ENCODE assay signal across 8 cellular contexts in the genomic region with DNA sequence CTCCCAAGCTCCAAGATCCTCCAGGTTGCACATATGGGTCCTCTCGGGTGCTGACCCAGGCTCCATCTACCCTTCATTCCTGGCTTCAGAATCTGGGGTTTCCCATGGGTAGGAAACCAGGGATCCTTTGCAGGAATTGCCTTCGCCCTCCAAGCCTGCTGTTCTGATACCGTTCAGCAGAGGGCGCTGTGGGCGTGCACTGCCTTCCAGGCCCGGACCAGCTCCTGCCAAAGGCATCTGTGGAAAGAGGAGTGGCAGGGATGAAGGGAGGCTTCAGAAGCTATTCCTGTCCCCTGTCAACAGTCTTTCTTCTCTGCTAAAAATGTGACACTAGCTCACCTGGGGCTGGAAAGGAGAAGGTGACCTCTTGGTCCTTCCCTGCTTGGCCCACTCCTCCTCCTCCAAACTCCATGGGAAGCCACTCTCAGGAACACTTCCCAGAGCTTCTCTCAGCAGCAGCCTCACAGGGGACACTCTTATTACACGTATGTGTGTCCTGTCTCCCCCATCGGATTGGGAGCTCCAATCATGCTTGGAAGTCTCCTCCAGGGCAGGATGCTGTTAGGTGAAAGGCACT.
DNase-seq lines count a peak whose midpoint lies in the region; ATAC-seq and TF ChIP-seq lines count a peak whose summit lies in the region.

No MANE protein-coding gene starts in this region.

- in situ Hi-C loops in mammary epithelial cell (cut with MboI; ENCODE audit: low sequenced_read_pairs in 2 of 2): loop anchor here in 1 of 2 donors (10.0 kb wide), 1 partner anchor 133 kb away; no protein-coding TSS in a partner anchor

- peaks cover 48% of the 10 kb centered on the region for H3K4me1 ChIP-seq in OCI-LY7 (ENCODE audit: insufficient read depth, low read length, poor library complexity, severe bottlenecking)
- H3K4me1 ChIP-seq in mammary epithelial cell (ENCODE audit: insufficient read depth, low read length): peaks cover 42% of the 10 kb centered on the region

- peaks cover 52% of the 10 kb centered on the region for H3K27me3 ChIP-seq in AG04450 (ENCODE audit: control insufficient read depth, insufficient read depth, low read length)
- peaks cover 5% of the 10 kb centered on the region for H3K27me3 ChIP-seq in mammary epithelial cell (ENCODE audit: insufficient read depth, low read length)

- WGBS in mammary epithelial cell (ENCODE audit: low coverage, missing lambda C conversion rate): 12% methylated on average over 7 of the region's 8 CpGs

- H3K4me3 ChIP-seq in AG04450 (ENCODE audit: low read depth, low read length) (no peak overlapping the region), OCI-LY7 (ENCODE audit: low read depth, low read length, poor library complexity, severe bottlenecking) (no peak overlapping the region), mammary epithelial cell (replicated peaks in 1 of 3; ENCODE audit: insufficient read depth in 1 of 3, low read depth in 2 of 3, low read length in 3 of 3) (no peak overlapping the region)

- H3K9ac ChIP-seq in mammary epithelial cell (ENCODE audit: insufficient read depth, low read length): no peak overlapping the region

- peaks cover 3% of the 10 kb centered on the region; the same call in 1 of the 2 replicates for H3K9me3 ChIP-seq in AG04450 (ENCODE audit: control insufficient read depth, insufficient read depth, low read length)
- no peaks in the 10 kb centered on the region for H3K9me3 ChIP-seq in OCI-LY7 (ENCODE audit: low read length)
- no peaks in the 10 kb centered on the region for H3K9me3 ChIP-seq in mammary epithelial cell (replicated peaks; ENCODE audit: insufficient read depth, low read length)

- H2AFZ ChIP-seq in OCI-LY7 (ENCODE audit: low read length): no peak overlapping the region
- peak overlapping the region; percentile 50 for H2AFZ ChIP-seq in mammary epithelial cell (ENCODE audit: low read depth, low read length)

- POLR2A ChIA-PET in AG04450 (lab: Yijun Ruan, JAX): no interaction called here
- POLR2A ChIA-PET in OCI-LY7 (lab: Charles Lee): interaction anchor here (0.6 to 3.1 kb wide), 4 partner anchors 18 to 70 kb away, joined by 4 to 9 read pairs (median 5); no protein-coding TSS in a partner anchor

- DNase-seq in AG04450 (ENCODE audit: low read depth, low spot score) (no peak), OCI-LY7 (ENCODE audit: low spot score) (peak; percentile 65), mammary epithelial cell (peak; percentile 55), left lobe of liver (ENCODE audit: low spot score) (peak; percentile 53), DMS79 (lab: John Stamatoyannopoulos, UW) (no peak)
- peak; percentile 62 for DNase-seq in stimulated activated naive CD8-positive, alpha-beta T cell treated with anti-CD3 and anti-CD28 coated beads, Interleukin-15, Interleukin-2, amounts not matched to agents 100 U/mL and 50 U/mL, for 24 hours

- no peak overlapping the region for H3K27ac ChIP-seq in AG04450 (ENCODE audit: low read depth, low read length)
- no peak overlapping the region for H3K27ac ChIP-seq in OCI-LY7 (ENCODE audit: low read depth, low read length, poor library complexity, severe bottlenecking)
- no peak overlapping the region for H3K27ac ChIP-seq in mammary epithelial cell (ENCODE audit: insufficient read depth, low read depth, low read length)

- no peaks in the 10 kb centered on the region for H4K20me1 ChIP-seq in OCI-LY7 (ENCODE audit: insufficient read depth, low read length)
- H4K20me1 ChIP-seq in mammary epithelial cell (ENCODE audit: insufficient read depth, low read length): no peaks in the 10 kb centered on the region

- peak; percentile 84 for TF ChIP-seq CTCF in AG04450 (IDR thresholded peaks at IDR 0.05; ENCODE audit: low read depth, low read length)
- TF ChIP-seq CTCF in GM12874 (IDR thresholded peaks at IDR 0.05; ENCODE audit: insufficient read depth, low read depth, low read length): peak; percentile 78
- peak; percentile 99 for TF ChIP-seq CTCF in OCI-LY7 (conservative IDR thresholded peaks at IDR 0.05; ENCODE audit: low read length)
- TF ChIP-seq CTCF in mammary epithelial cell (conservative IDR thresholded peaks at IDR 0.05 in 1 of 2, IDR thresholded peaks at IDR 0.05 in 1 of 2; ENCODE audit: extremely low read depth in 1 of 2, insufficient read depth in 1 of 2, low read depth in 1 of 2, low read length in 2 of 2): peak; percentile 95 to 98

- CTCF ChIA-PET in AG04450 (lab: Charles Lee): interaction anchor here (0.5 to 2.6 kb wide), 22 partner anchors 8 to 700 kb away, joined by 3 to 17 read pairs (median 4); partner anchors contain the start of gene CAMK2N1
- CTCF ChIA-PET in OCI-LY7 (lab: Charles Lee; ENCODE audit: unreplicated experiment): interaction anchor here (0.6 to 2.2 kb wide), 17 partner anchors 10 to 147 kb away, joined by 3 to 9 read pairs (median 4); no protein-coding TSS in a partner anchor
- CTCF ChIA-PET in mammary epithelial cell (lab: Charles Lee; ENCODE audit: low non-redundant PET): interaction anchor here (0.5 to 1.1 kb wide), 4 partner anchors 65 to 272 kb away, joined by 3 to 16 read pairs (median 9); no protein-coding TSS in a partner anchor

- no peaks in the 10 kb centered on the region for H3K9me2 ChIP-seq in OCI-LY7 (ENCODE audit: insufficient read depth, low read length)

- H3K79me2 ChIP-seq in OCI-LY7 (ENCODE audit: insufficient read depth, low read depth, low read length): no peaks in the 10 kb centered on the region
- H3K79me2 ChIP-seq in mammary epithelial cell (ENCODE audit: insufficient read depth, low read length): no peaks in the 10 kb centered on the region

- dilution Hi-C loops in mammary epithelial cell (cut with HindIII; ENCODE audit: low sequenced_read_pairs): no loop called here

- intact Hi-C loops in OCI-LY7 (cut with micrococcal nuclease; ENCODE audit: unreplicated experiment) (loop anchor here (1.0 to 2.0 kb wide), 4 partner anchors 15 to 131 kb away; no protein-coding TSS in a partner anchor), mammary epithelial cell (cut with micrococcal nuclease) (loop anchor here (1.0 to 10.0 kb wide), 4 partner anchors 68 to 273 kb away; partner anchors contain the start of gene PINK1)

- ATAC-seq in left lobe of liver: peak; percentile 60
- no peak for ATAC-seq in stimulated activated naive CD8-positive, alpha-beta T cell treated with anti-CD3 and anti-CD28 coated beads, Interleukin-15, Interleukin-2, amounts not matched to agents 100 U/mL and 50 U/mL, for 24 hours
- no peak for ATAC-seq in GM18868 (IDR thresholded peaks at IDR 0.05; ENCODE audit: unreplicated experiment)

- BruUV-seq in OCI-LY7 (replicated peaks; lab: Mats Ljungman, UMichigan): no TSS peak
- no TSS peak for BruUV-seq in mammary epithelial cell (replicated peaks; lab: Mats Ljungman, UMichigan)

- H3K36me3 ChIP-seq in OCI-LY7 (ENCODE audit: insufficient read depth, low read length): no peaks in the 10 kb centered on the region
- no peaks in the 10 kb centered on the region for H3K36me3 ChIP-seq in mammary epithelial cell (ENCODE audit: insufficient read depth, low read length)

- H3K4me2 ChIP-seq in OCI-LY7 (ENCODE audit: low read length) (peak overlapping the region; percentile 80; the same call in 1 of the 2 replicates), mammary epithelial cell (ENCODE audit: insufficient read depth, low read depth, low read length) (no peak overlapping the region)

Comparison
In these comparisons a context has a peak if more than half of its experiments do, and no peak if none do; other contexts are left out.
1. DNase-seq: peak in OCI-LY7 (single experiment), mammary epithelial cell (single experiment), left lobe of liver (single experiment) and stimulated activated naive CD8-positive, alpha-beta T cell treated with anti-CD3 and anti-CD28 coated beads, Interleukin-15, Interleukin-2, amounts not matched to agents 100 U/mL and 50 U/mL, for 24 hours (single experiment); none in AG04450 (single experiment) and DMS79 (single experiment).
2. Peak in every context shown above with its lines, with median percentiles within 50 percentile points of each other: CTCF ChIP-seq.